In the genomic region with DNA sequence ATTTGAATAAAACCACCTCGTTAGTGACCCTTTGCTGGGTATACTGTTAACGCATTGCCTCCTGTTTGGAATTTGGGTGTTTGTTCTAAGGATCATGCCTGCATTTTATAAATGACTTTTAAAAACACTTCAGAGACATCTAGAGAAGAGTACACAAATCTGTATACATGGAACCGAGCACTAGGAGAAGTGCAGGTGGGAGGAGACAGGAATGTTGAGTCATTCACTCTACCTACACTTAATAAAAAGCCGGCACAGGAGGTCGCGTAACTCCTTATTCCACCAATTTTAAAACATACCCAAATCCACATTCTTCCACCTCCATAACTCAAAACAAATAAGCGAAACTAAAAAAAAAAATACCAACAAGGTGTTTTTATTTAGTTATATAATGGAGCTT, we compare ENCODE assay signal across 19 cellular contexts. TPM values are rescaled to one million over a fixed set of nuclear protein-coding genes. Genes with fewer than 3 reads are reported as not detected.
"Had no signal": no experiment of that assay in that cellular context is flagged by ENCODE, and none has a peak within 500 bp of the region (broad histone marks: within the 10 kb centered on the region; RNA-seq: fewer than 3 reads in every experiment).

No MANE protein-coding gene starts in this region.

- H3K4me3 ChIP-seq: breast epithelium, Peyer's patch, SJCRH30 had no signal

- H3K9me3 ChIP-seq: breast epithelium, Peyer's patch, SJCRH30, SK-N-SH had no signal

- DNase-seq: activated CD4-positive, alpha-beta T cell treated with anti-CD3 and anti-CD28 coated beads for 4 hours; activated CD8-positive, alpha-beta memory T cell treated with anti-CD3 and anti-CD28 coated beads, Interleukin-2, amount 50 U/mL, for 4 hours; activated CD8-positive, alpha-beta T cell treated with anti-CD3 and anti-CD28 coated beads for 36 hours; aorta; central memory CD4-positive, alpha-beta T cell; Kasumi-1; KBM-7; NCI-H146; NCI-H187 treated with DMSO at 0.1 percent for 48 hours; NCI-H2107; NCI-H446; NCI-H82; Peyer's patch; Right ventricle myocardium superior; SJCRH30; SK-N-SH had no signal

- H3K36me3 ChIP-seq: breast epithelium, Peyer's patch, SJCRH30 had no signal

- H3K27me3 ChIP-seq: Peyer's patch, SJCRH30 had no signal

- H3K4me1 ChIP-seq: breast epithelium, Peyer's patch, SJCRH30 had no signal

- H3K27ac ChIP-seq: breast epithelium, Peyer's patch, RWPE1, SJCRH30 had no signal

RNA-seq across cellular contexts. Expression of a gene that starts 48.6 kb away (rescaled TPM):
- total RNA-seq: T-helper 1 cell treated with Interleukin-12 subunit alpha and Interleukin-12 subunit beta and Interleukin-4 antibody, amounts not matched to agents 30 ng/mL and 1 ng/mL, for 36 hours had no signal
